ENCODE assay signal across 8 cellular contexts in genomic region chr7:97872025-97872669, GRCh38. TPM values are rescaled to one million over a fixed set of nuclear protein-coding genes. Genes with fewer than 3 reads are reported as not detected.
DNase-seq lines count a peak whose midpoint lies in the region; ATAC-seq, FAIRE-seq and TF ChIP-seq lines count a peak whose summit lies in the region.

Gene ASNS, minus strand, starts transcription at chr7:97872408. Its CDS starts 3,252 bp downstream, at chr7:97869156.

- TF ChIP-seq CTCF in D721Med (IDR thresholded peaks at IDR 0.05; ENCODE audit: insufficient read depth, missing control alignments) (no peak), mucosa of descending colon (IDR thresholded peaks at IDR 0.05) (no peak)

- H3K36me3 ChIP-seq in mucosa of descending colon (ENCODE audit: low read depth): no peaks in the 10 kb centered on the region

- intact Hi-C loops in mucosa of descending colon (cut with DNase I, micrococcal nuclease): no loop called here

- no peaks in the 10 kb centered on the region for H3K9me3 ChIP-seq in mucosa of descending colon

- ATAC-seq in GM21526 (IDR thresholded peaks at IDR 0.05; ENCODE audit: low FRiP score, unreplicated experiment) (peak; percentile 99), mucosa of descending colon (peak; percentile 99)

- DNase-seq in D721Med (ENCODE audit: insufficient read length, low spot score) (peak; percentile 40), HuH-7 (ENCODE audit: low spot score) (peak; percentile 84), OCI-M2 (lab: John Stamatoyannopoulos, UW; ENCODE audit: unreplicated experiment) (peak; percentile 45), activated T-cell treated with anti-CD3 and anti-CD28 coated beads for 4 hours (peak; percentile 86), epithelial cell of prostate (ENCODE audit: low read depth, low spot score) (peak; percentile 64), mucosa of descending colon (peak; percentile 94 to 95 (median 95))
- peak; percentile 38 to 65 for DNase-seq in stimulated activated CD8-positive, alpha-beta memory T cell treated with anti-CD3 and anti-CD28 coated beads, Interleukin-4, amount 100 ng/mL, for 1 hour (ENCODE audit: low read depth in 2 of 2, low spot score in 1 of 2)

- H3K27ac ChIP-seq in epithelial cell of prostate: peak within 1 kb of the TSS; percentile 84

- H3K4me1 ChIP-seq in mucosa of descending colon (ENCODE audit: low read depth): peaks cover 7% of the 10 kb centered on the region

- FAIRE-seq in D721Med (lab: Jason Lieb, UNC): no peak

- H3K4me3 ChIP-seq in mucosa of descending colon: peak within 1 kb of the TSS; percentile 36

RNA-seq across cellular contexts. Expression of gene ASNS, which starts in this region (rescaled TPM):
- total RNA-seq in mucosa of descending colon: 10 to 100 TPM; 12.4 to 19.1 (median 17.5) TPM

Comparison
In these comparisons a context has a peak if more than half of its experiments do, and no peak if none do; other contexts are left out.
1. Peak in every context shown above with its lines: DNase-seq, ATAC-seq, H3K4me3 ChIP-seq and H3K27ac ChIP-seq.
2. DNase-seq: peak in every context shown above with its lines; median percentile 95 in mucosa of descending colon; 86 in activated T-cell treated with anti-CD3 and anti-CD28 coated beads for 4 hours; 84 in HuH-7; 64 in epithelial cell of prostate; 52 in stimulated activated CD8-positive, alpha-beta memory T cell treated with anti-CD3 and anti-CD28 coated beads, Interleukin-4, amount 100 ng/mL, for 1 hour; 45 in OCI-M2; 40 in D721Med.